1 cellular context compared by ENCODE assay signal in the genomic region with DNA sequence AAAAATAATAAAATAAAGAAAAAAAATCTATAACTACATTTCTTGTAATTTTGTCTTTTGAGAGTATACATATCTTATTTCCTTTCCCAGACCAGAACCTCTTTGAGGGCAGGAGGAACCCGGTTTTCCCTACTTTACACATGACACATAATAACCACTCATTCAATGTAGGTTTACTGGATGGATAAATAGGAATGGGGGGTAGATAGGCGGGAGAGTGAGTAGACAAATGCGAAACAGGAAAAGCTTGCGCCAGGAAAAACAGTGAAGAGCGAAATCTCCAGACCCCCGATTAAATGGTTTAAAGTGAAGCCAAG.
TF ChIP-seq lines count a peak whose summit lies in the region.

No MANE protein-coding gene starts in this region.

TF ChIP-seq in GM12878, 131 proteins besides CTCF, POLR2A, EP300 and RAD21 (continued from another document):
- no peak for TF ChIP-seq USF1 (IDR thresholded peaks at IDR 0.05; ENCODE audit: borderline replicate concordance, extremely low read length, insufficient read depth, low read depth, low read length)
- TF ChIP-seq POLR2AphosphoS5 (IDR thresholded peaks at IDR 0.05; ENCODE audit: low read length) = no peak
- no peak for TF ChIP-seq RUNX3 (IDR thresholded peaks at IDR 0.05; ENCODE audit: low read length)
- no peak for TF ChIP-seq KAT2A (conservative IDR thresholded peaks at IDR 0.05; ENCODE audit: control insufficient read depth, low read depth, low read length)
- TF ChIP-seq TCF7 (IDR thresholded peaks at IDR 0.05; ENCODE audit: borderline replicate concordance) = no peak
- no peak for TF ChIP-seq SMARCA5 (IDR thresholded peaks at IDR 0.05)
- TF ChIP-seq POU2F2 (IDR thresholded peaks at IDR 0.05; ENCODE audit: borderline replicate concordance, low read depth, low read length) = no peak
- TF ChIP-seq ZNF274 (IDR thresholded peaks at IDR 0.05; ENCODE audit: insufficient read depth, insufficient read length) = no peak
- no peak for TF ChIP-seq IRF4 (IDR thresholded peaks at IDR 0.05; ENCODE audit: low read depth, low read length)
- TF ChIP-seq SRF (IDR thresholded peaks at IDR 0.05; ENCODE audit: low read depth in 2 of 2, low read length in 2 of 2) = no peak
- no peak for TF ChIP-seq NR2F1 (conservative IDR thresholded peaks at IDR 0.05)
- no peak for TF ChIP-seq ZNF207 (IDR thresholded peaks at IDR 0.05; ENCODE audit: borderline replicate concordance)
- TF ChIP-seq, protein P1, sequence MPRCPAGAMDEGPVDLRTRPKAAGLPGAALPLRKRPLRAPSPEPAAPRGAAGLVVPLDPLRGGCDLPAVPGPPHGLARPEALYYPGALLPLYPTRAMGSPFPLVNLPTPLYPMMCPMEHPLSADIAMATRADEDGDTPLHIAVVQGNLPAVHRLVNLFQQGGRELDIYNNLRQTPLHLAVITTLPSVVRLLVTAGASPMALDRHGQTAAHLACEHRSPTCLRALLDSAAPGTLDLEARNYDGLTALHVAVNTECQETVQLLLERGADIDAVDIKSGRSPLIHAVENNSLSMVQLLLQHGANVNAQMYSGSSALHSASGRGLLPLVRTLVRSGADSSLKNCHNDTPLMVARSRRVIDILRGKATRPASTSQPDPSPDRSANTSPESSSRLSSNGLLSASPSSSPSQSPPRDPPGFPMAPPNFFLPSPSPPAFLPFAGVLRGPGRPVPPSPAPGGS (IDR thresholded peaks at IDR 0.05; ENCODE audit: borderline replicate concordance, insufficient read depth, low read depth, low read length, poor library complexity, severe bottlenecking) = no peak
- TF ChIP-seq ZBTB40 (IDR thresholded peaks at IDR 0.05; ENCODE audit: borderline replicate concordance) = no peak
- no peak for TF ChIP-seq FOS (IDR thresholded peaks at IDR 0.05; ENCODE audit: borderline replicate concordance, extremely low read depth, insufficient read length)
- no peak for TF ChIP-seq BCL11A (IDR thresholded peaks at IDR 0.05; ENCODE audit: low read depth, low read length)
- no peak for TF ChIP-seq SMAD1 (IDR thresholded peaks at IDR 0.05; ENCODE audit: low read depth, partially characterized antibody)
